Comparison of ENCODE assay signal across 1 cellular context in genomic region chr9:130387398-130387797, GRCh38.
TF ChIP-seq lines count a peak whose summit lies in the region.

No MANE protein-coding gene starts in this region.

TF ChIP-seq in GM23338, 12 proteins besides CTCF, POLR2A, EP300 and RAD21 (continued from another document):
- TF ChIP-seq, protein P1, sequence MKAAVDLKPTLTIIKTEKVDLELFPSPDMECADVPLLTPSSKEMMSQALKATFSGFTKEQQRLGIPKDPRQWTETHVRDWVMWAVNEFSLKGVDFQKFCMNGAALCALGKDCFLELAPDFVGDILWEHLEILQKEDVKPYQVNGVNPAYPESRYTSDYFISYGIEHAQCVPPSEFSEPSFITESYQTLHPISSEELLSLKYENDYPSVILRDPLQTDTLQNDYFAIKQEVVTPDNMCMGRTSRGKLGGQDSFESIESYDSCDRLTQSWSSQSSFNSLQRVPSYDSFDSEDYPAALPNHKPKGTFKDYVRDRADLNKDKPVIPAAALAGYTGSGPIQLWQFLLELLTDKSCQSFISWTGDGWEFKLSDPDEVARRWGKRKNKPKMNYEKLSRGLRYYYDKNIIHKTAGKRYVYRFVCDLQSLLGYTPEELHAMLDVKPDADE (IDR thresholded peaks at IDR 0.05), result no peak
- TF ChIP-seq, protein P2, sequence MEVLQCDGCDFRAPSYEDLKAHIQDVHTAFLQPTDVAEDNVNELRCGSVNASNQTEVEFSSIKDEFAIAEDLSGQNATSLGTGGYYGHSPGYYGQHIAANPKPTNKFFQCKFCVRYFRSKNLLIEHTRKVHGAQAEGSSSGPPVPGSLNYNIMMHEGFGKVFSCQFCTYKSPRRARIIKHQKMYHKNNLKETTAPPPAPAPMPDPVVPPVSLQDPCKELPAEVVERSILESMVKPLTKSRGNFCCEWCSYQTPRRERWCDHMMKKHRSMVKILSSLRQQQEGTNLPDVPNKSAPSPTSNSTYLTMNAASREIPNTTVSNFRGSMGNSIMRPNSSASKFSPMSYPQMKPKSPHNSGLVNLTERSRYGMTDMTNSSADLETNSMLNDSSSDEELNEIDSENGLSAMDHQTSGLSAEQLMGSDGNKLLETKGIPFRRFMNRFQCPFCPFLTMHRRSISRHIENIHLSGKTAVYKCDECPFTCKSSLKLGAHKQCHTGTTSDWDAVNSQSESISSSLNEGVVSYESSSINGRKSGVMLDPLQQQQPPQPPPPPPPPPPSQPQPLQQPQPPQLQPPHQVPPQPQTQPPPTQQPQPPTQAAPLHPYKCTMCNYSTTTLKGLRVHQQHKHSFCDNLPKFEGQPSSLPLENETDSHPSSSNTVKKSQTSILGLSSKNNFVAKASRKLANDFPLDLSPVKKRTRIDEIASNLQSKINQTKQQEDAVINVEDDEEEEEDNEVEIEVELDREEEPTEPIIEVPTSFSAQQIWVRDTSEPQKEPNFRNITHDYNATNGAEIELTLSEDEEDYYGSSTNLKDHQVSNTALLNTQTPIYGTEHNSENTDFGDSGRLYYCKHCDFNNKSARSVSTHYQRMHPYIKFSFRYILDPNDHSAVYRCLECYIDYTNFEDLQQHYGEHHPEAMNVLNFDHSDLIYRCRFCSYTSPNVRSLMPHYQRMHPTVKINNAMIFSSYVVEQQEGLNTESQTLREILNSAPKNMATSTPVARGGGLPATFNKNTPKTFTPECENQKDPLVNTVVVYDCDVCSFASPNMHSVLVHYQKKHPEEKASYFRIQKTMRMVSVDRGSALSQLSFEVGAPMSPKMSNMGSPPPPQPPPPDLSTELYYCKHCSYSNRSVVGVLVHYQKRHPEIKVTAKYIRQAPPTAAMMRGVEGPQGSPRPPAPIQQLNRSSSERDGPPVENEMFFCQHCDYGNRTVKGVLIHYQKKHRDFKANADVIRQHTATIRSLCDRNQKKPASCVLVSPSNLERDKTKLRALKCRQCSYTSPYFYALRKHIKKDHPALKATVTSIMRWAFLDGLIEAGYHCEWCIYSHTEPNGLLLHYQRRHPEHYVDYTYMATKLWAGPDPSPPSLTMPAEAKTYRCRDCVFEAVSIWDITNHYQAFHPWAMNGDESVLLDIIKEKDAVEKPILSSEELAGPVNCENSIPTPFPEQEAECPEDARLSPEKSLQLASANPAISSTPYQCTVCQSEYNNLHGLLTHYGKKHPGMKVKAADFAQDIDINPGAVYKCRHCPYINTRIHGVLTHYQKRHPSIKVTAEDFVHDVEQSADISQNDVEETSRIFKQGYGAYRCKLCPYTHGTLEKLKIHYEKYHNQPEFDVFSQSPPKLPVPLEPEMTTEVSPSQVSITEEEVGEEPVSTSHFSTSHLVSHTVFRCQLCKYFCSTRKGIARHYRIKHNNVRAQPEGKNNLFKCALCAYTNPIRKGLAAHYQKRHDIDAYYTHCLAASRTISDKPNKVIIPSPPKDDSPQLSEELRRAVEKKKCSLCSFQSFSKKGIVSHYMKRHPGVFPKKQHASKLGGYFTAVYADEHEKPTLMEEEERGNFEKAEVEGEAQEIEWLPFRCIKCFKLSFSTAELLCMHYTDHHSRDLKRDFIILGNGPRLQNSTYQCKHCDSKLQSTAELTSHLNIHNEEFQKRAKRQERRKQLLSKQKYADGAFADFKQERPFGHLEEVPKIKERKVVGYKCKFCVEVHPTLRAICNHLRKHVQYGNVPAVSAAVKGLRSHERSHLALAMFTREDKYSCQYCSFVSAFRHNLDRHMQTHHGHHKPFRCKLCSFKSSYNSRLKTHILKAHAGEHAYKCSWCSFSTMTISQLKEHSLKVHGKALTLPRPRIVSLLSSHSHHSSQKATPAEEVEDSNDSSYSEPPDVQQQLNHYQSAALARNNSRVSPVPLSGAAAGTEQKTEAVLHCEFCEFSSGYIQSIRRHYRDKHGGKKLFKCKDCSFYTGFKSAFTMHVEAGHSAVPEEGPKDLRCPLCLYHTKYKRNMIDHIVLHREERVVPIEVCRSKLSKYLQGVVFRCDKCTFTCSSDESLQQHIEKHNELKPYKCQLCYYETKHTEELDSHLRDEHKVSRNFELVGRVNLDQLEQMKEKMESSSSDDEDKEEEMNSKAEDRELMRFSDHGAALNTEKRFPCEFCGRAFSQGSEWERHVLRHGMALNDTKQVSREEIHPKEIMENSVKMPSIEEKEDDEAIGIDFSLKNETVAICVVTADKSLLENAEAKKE (CRISPR knock-in tag; IDR thresholded peaks at IDR 0.05), result no peak
- no peak for TF ChIP-seq STAT1 (IDR thresholded peaks at IDR 0.05; ENCODE audit: unreplicated experiment)
- TF ChIP-seq EZH2phosphoT487 (IDR thresholded peaks at IDR 0.05; ENCODE audit: unreplicated experiment), result no peak
- no peak for TF ChIP-seq NANOG (IDR thresholded peaks at IDR 0.05; ENCODE audit: borderline replicate concordance)
TF ChIP-seq in GM23338: peak in this region for 0.
